Comparison of ENCODE assay signal across 34 cellular contexts in genomic region chr3:177114253-177114652, GRCh38.
"Had no signal": no experiment of that assay in that cellular context is flagged by ENCODE, and none has a peak within 500 bp of the region (broad histone marks: within the 10 kb centered on the region; RNA-seq: fewer than 3 reads in every experiment).

No MANE protein-coding gene starts in this region.

- H3K4me1 ChIP-seq: breast epithelium had no signal

- H3K27ac ChIP-seq: adrenal gland, body of pancreas, brain microvascular endothelial cell, breast epithelium, VCaP had no signal

- H3K27me3 ChIP-seq: adrenal gland, body of pancreas, brain microvascular endothelial cell, breast epithelium had no signal

- ATAC-seq: activated CD8-positive, alpha-beta T cell treated with anti-CD3 and anti-CD28 coated beads for 36 hours; activated naive CD4-positive, alpha-beta T cell treated with anti-CD3 and anti-CD28 coated beads, Interleukin-2, amount 50 U/mL, for 72 hours; activated T-cell treated with anti-CD3 and anti-CD28 coated beads, Interleukin-2, amount 50 U/mL, for 4 hours; activated T-cell treated with anti-CD3 and anti-CD28 coated beads, Interleukin-2, amount 50 U/mL, for 72 hours; activated T-helper 17 cell treated with anti-CD3 and anti-CD28 coated beads, Interleukin-2, amount 50 U/mL, for 72 hours; body of pancreas; T-cell had no signal

- H3K36me3 ChIP-seq: adrenal gland, brain microvascular endothelial cell, breast epithelium had no signal

- H3K4me3 ChIP-seq: adrenal gland, body of pancreas, breast epithelium had no signal

- DNase-seq: activated B cell treated with CpG ODN at 0.5 μM for 24 hours; activated CD4-positive, alpha-beta memory T cell treated with anti-CD3 and anti-CD28 coated beads for 36 hours; activated CD4-positive, alpha-beta T cell treated with anti-CD3 and anti-CD28 coated beads for 4 hours; activated CD4-positive, alpha-beta T cell treated with anti-CD3 and anti-CD28 coated beads, Interleukin-2, amount 10 ng/mL, durations not matched to agents 24 days and 14 days; activated CD4-positive, alpha-beta T cell treated with anti-CD3 and anti-CD28 coated beads, Interleukin-2, amount 50 U/mL, for 1 hour; activated CD4-positive, alpha-beta T cell treated with anti-CD3 and anti-CD28 coated beads, Interleukin-2, amount 50 U/mL, for 4 hours; activated CD4-positive, CD25-positive, alpha-beta regulatory T cell treated with anti-CD3 and anti-CD28 coated beads, Interleukin-2, amount 50 U/mL, for 72 hours; activated CD8-positive, alpha-beta memory T cell treated with anti-CD3 and anti-CD28 coated beads, Interleukin-2, amount 50 U/mL, for 4 hours; activated CD8-positive, alpha-beta T cell treated with anti-CD3 and anti-CD28 coated beads for 36 hours; activated effector memory CD4-positive, alpha-beta T cell treated with anti-CD3 and anti-CD28 coated beads, Interleukin-2, amount 50 U/mL, for 16 hours; activated gamma-delta T cell treated with Interleukin-2 at 50 U/mL for 16 hours; activated naive CD4-positive, alpha-beta T cell; activated naive CD4-positive, alpha-beta T cell treated with anti-CD3 and anti-CD28 coated beads for 36 hours; activated naive CD4-positive, alpha-beta T cell treated with anti-CD3 and anti-CD28 coated beads, Interleukin-2, amount 50 U/mL, for 16 hours; activated naive CD8-positive, alpha-beta T cell treated with anti-CD3 and anti-CD28 coated beads for 36 hours; activated T-cell treated with anti-CD3 and anti-CD28 coated beads for 4 hours; activated T-cell treated with anti-CD3 and anti-CD28 coated beads, Interleukin-2, amount 50 U/mL, for 1 hour; activated T-cell treated with anti-CD3 and anti-CD28 coated beads, Interleukin-2, amount 50 U/mL, for 4 hours; activated T-cell treated with anti-CD3 and anti-CD28 coated beads, Interleukin-2, amount 50 U/mL, for 72 hours; adrenal gland; amniotic stem cell; aorta; body of pancreas; brain microvascular endothelial cell; central memory CD4-positive, alpha-beta T cell; T-cell; T-helper 2 cell; T-helper 9 cell had no signal

- H3K27me3 Mint-ChIP-seq: activated B cell treated with CpG ODN at 0.5 μM for 24 hours; activated CD4-positive, alpha-beta memory T cell treated with anti-CD3 and anti-CD28 coated beads for 36 hours; activated CD4-positive, alpha-beta T cell treated with anti-CD3 and anti-CD28 coated beads, Interleukin-2, amount 10 ng/mL, durations not matched to agents 24 days and 14 days; activated CD8-positive, alpha-beta T cell treated with anti-CD3 and anti-CD28 coated beads for 36 hours; activated naive CD8-positive, alpha-beta T cell treated with anti-CD3 and anti-CD28 coated beads for 36 hours; activated T-helper 17 cell treated with anti-CD3 and anti-CD28 coated beads, Interleukin-2, amount 50 U/mL, for 72 hours; T-cell had no signal

- H3K4me3 Mint-ChIP-seq: activated B cell treated with CpG ODN at 0.5 μM for 24 hours; activated CD4-positive, alpha-beta memory T cell treated with anti-CD3 and anti-CD28 coated beads for 36 hours; activated CD4-positive, alpha-beta T cell treated with anti-CD3 and anti-CD28 coated beads, Interleukin-2, amount 10 ng/mL, durations not matched to agents 24 days and 14 days; activated CD8-positive, alpha-beta T cell treated with anti-CD3 and anti-CD28 coated beads for 36 hours; activated naive CD4-positive, alpha-beta T cell treated with anti-CD3 and anti-CD28 coated beads for 36 hours; activated naive CD8-positive, alpha-beta T cell treated with anti-CD3 and anti-CD28 coated beads for 36 hours; activated T-cell treated with anti-CD3 and anti-CD28 coated beads, Interleukin-2, amount 50 U/mL, for 4 hours; activated T-cell treated with anti-CD3 and anti-CD28 coated beads, Interleukin-2, amount 50 U/mL, for 72 hours; activated T-helper 1 cell treated with anti-CD3 and anti-CD28 coated beads, Interleukin-12 subunit alpha, Interleukin-12 subunit beta, Interleukin-2, Interleukin-4 antibody, amounts not matched to agents 30 ng/mL and 10 ng/mL and 1 ng/mL, durations not matched to agents 14 hours and 24 hours and 36 hours; activated T-helper 17 cell treated with anti-CD3 and anti-CD28 coated beads, Interleukin-2, amount 50 U/mL, for 72 hours; T-cell; T-helper 2 cell treated with Interferon-gamma antibody and Interleukin-4, amounts not matched to agents 5 μg/mL and 100 μg/mL, for 36 hours had no signal

- H3K9me3 ChIP-seq: adrenal gland, body of pancreas, breast epithelium had no signal

- H3K27ac Mint-ChIP-seq: activated B cell treated with CpG ODN at 0.5 μM for 24 hours; activated CD4-positive, alpha-beta memory T cell treated with anti-CD3 and anti-CD28 coated beads for 36 hours; activated CD4-positive, alpha-beta T cell treated with anti-CD3 and anti-CD28 coated beads, Interleukin-2, amount 10 ng/mL, durations not matched to agents 24 days and 14 days; activated CD8-positive, alpha-beta T cell treated with anti-CD3 and anti-CD28 coated beads for 36 hours; activated naive CD4-positive, alpha-beta T cell treated with anti-CD3 and anti-CD28 coated beads for 36 hours; activated naive CD8-positive, alpha-beta T cell treated with anti-CD3 and anti-CD28 coated beads for 36 hours; activated T-cell treated with anti-CD3 and anti-CD28 coated beads, Interleukin-2, amount 50 U/mL, for 72 hours; activated T-helper 1 cell treated with anti-CD3 and anti-CD28 coated beads, Interleukin-12 subunit alpha, Interleukin-12 subunit beta, Interleukin-2, Interleukin-4 antibody, amounts not matched to agents 30 ng/mL and 10 ng/mL and 1 ng/mL, durations not matched to agents 14 hours and 24 hours and 36 hours; activated T-helper 17 cell treated with anti-CD3 and anti-CD28 coated beads, Interleukin-2, amount 50 U/mL, for 72 hours; T-helper 2 cell treated with Interferon-gamma antibody and Interleukin-4, amounts not matched to agents 5 μg/mL and 100 μg/mL, for 36 hours had no signal
